Comparison of ENCODE assay signal across 11 cellular contexts in genomic region chr19:18616023-18616422, GRCh38.
"Had no signal": no experiment of that assay in that cellular context is flagged by ENCODE, and none has a peak within 500 bp of the region (broad histone marks: within the 10 kb centered on the region; RNA-seq: fewer than 3 reads in every experiment).

No MANE protein-coding gene starts in this region.

- H3K4me3 Mint-ChIP-seq: GM23338, H9, HFFc6 had no signal

- H3K27ac Mint-ChIP-seq: GM23338, H9, HFFc6 had no signal

- H3K9me3 ChIP-seq: HAP-1 had no signal

- H2AFZ ChIP-seq: GM23248, GM23338 had no signal

- H3K9ac ChIP-seq: GM23248 had no signal

- FAIRE-seq: H1, H54 had no signal

- H3K36me3 ChIP-seq: HAP-1 had no signal

- H3K4me2 ChIP-seq: GM23338 had no signal

- H3K4me3 ChIP-seq: GM23248, GM23338, HAP-1 had no signal

- DNase-seq: GM23248, GOT3, H7, H9, HCEC 1CT, HFFc6 had no signal

- ATAC-seq: GM23338, HCT116 had no signal

- H3K27ac ChIP-seq: GM23248 had no signal
